In genomic region chr17:55750750-55751641, GRCh38 we compare ENCODE assay signal across 1 cellular context.
A peak's percentile ranks its signal among the peaks of the same experiment; 100 is the strongest.
TF ChIP-seq lines count a peak whose summit lies in the region.

TSS of gene PCTP (plus strand) at chr17:55751051. CDS start at chr17:55751104, 53 bp downstream.

TF ChIP-seq in K562, 482 proteins besides CTCF, POLR2A, EP300 and RAD21 (continued from another document and continues in another):
- TF ChIP-seq CREB3L1 (IDR thresholded peaks at IDR 0.05; ENCODE audit: borderline replicate concordance, low read depth) (peak; percentile 54; the same call in 1 of the 2 replicates), MTA3 (IDR thresholded peaks at IDR 0.05; ENCODE audit: borderline replicate concordance) (peak; percentile 66; the same call in 1 of the 2 replicates), ZKSCAN3 (CRISPR knock-in tag; IDR thresholded peaks at IDR 0.05) (no peak), GABPA (tag; conservative IDR thresholded peaks at IDR 0.05; ENCODE audit: low read depth) (peak; percentile 94), TRIM24 (IDR thresholded peaks at IDR 0.05) (peak in 1 of 2 experiments; percentile 83; a peak in 2 of 4 replicates), GTF2B (IDR thresholded peaks at IDR 0.05; ENCODE audit: extremely low read depth, insufficient read length) (no peak), PURB (CRISPR knock-in tag; IDR thresholded peaks at IDR 0.05; ENCODE audit: low read depth) (no peak), HCFC1 (IDR thresholded peaks at IDR 0.05; ENCODE audit: low read depth, low read length) (peak; percentile 48; the same call in 1 of the 2 replicates), TRIM28 (IDR thresholded peaks at IDR 0.05) (peak; percentile 88; the same call in 1 of the 2 replicates), HLTF (IDR thresholded peaks at IDR 0.05) (0 out of 2 replicates have a peak, but pooled peaks have one; percentile 39), HNRNPL (IDR thresholded peaks at IDR 0.05; ENCODE audit: low read depth, low read length) (peak; percentile 51; the same call in 1 of the 2 replicates), RBFOX2 (IDR thresholded peaks at IDR 0.05; ENCODE audit: low read depth, low read length) (peak; percentile 96), TEAD1 (CRISPR knock-in tag; IDR thresholded peaks at IDR 0.05) (peak in 1 of 2 experiments; percentile 84; a peak in 2 of 4 replicates), POU5F1 (IDR thresholded peaks at IDR 0.05; ENCODE audit: borderline replicate concordance, low read depth, low read length, partially characterized antibody) (peak; percentile 12), CCNT2 (IDR thresholded peaks at IDR 0.05; ENCODE audit: borderline replicate concordance, extremely low read depth, insufficient read length, low read depth, low read length) (peak; percentile 58), NCOA1 (IDR thresholded peaks at IDR 0.05; ENCODE audit: low read depth) (peak; percentile 78), BCLAF1 (IDR thresholded peaks at IDR 0.05; ENCODE audit: borderline replicate concordance in 1 of 2, control insufficient read depth in 1 of 2, low read depth in 2 of 2, low read length in 1 of 2) (0 out of 4 replicates have a peak, but pooled peaks of 1 of the 2 experiments have one; percentile 20), ZNF584 (CRISPR knock-in tag; IDR thresholded peaks at IDR 0.05; ENCODE audit: low read depth) (no peak), E2F3 (CRISPR knock-in tag; IDR thresholded peaks at IDR 0.05) (no peak), NFIC (IDR thresholded peaks at IDR 0.05) (peak; percentile 44; the same call in 1 of the 2 replicates), TAF1 (IDR thresholded peaks at IDR 0.05; ENCODE audit: control insufficient read depth, extremely low read depth, insufficient read depth, low read length, severe bottlenecking) (peak; percentile 61), LCOR (CRISPR knock-in tag; IDR thresholded peaks at IDR 0.05) (peak; percentile 73), ZBTB9 (CRISPR knock-in tag; IDR thresholded peaks at IDR 0.05) (0 out of 2 replicates have a peak, but pooled peaks have one; percentile 32), CAMTA2 (CRISPR knock-in tag; conservative IDR thresholded peaks at IDR 0.05) (no peak), YY1 (IDR thresholded peaks at IDR 0.05; ENCODE audit: borderline replicate concordance in 1 of 3, control insufficient read depth in 1 of 3, extremely low read depth in 1 of 3, insufficient read depth in 3 of 3, insufficient read length in 1 of 3, insufficient replicate concordance in 2 of 3, low read depth in 1 of 3, low read length in 2 of 3) (peak in 2 of 3 experiments; percentile 47 to 76), HDAC1 (IDR thresholded peaks at IDR 0.05) (peak in 1 of 2 experiments; percentile 77; a peak in 2 of 4 replicates), ZBTB11 (CRISPR knock-in tag; IDR thresholded peaks at IDR 0.05) (peak; percentile 85 to 97 (median 91); a peak in 5 of 6 replicates), MTF1 (CRISPR knock-in tag; IDR thresholded peaks at IDR 0.05; ENCODE audit: borderline replicate concordance) (no peak), TBP (optimal IDR thresholded peaks at IDR 0.05; ENCODE audit: low read depth, low read length) (peak; percentile 76), ZNF24 (IDR thresholded peaks at IDR 0.05) (peak; percentile 48; the same call in 1 of the 2 replicates), ZNF589 (CRISPR knock-in tag; IDR thresholded peaks at IDR 0.05; ENCODE audit: low read depth) (peak; percentile 65; the same call in 1 of the 2 replicates), SRSF1 (IDR thresholded peaks at IDR 0.05; ENCODE audit: low read depth, low read length) (no peak), HNRNPLL (IDR thresholded peaks at IDR 0.05; ENCODE audit: low read depth, low read length, poor library complexity, severe bottlenecking) (peak; percentile 78), NKRF (IDR thresholded peaks at IDR 0.05; ENCODE audit: borderline replicate concordance) (peak; percentile 58; the same call in 1 of the 2 replicates), SMAD4 (CRISPR knock-in tag; conservative IDR thresholded peaks at IDR 0.05) (peak; percentile 69; the same call in 1 of the 2 replicates), MAX (CRISPR knock-in tag; IDR thresholded peaks at IDR 0.05) (peak; percentile 57; the same call in 1 of the 2 replicates), CXXC5 (CRISPR knock-in tag; IDR thresholded peaks at IDR 0.05) (peak; percentile 84), LEF1 (IDR thresholded peaks at IDR 0.05) (0 out of 2 replicates have a peak, but pooled peaks have one; percentile 32), EP400 (IDR thresholded peaks at IDR 0.05) (peak; percentile 85), THAP7 (CRISPR knock-in tag; IDR thresholded peaks at IDR 0.05) (no peak)
